12 cellular contexts compared by ENCODE assay signal in genomic region chr14:64801046-64801445, GRCh38.
"Had no signal": no experiment of that assay in that cellular context is flagged by ENCODE, and none has a peak within 500 bp of the region (broad histone marks: within the 10 kb centered on the region; RNA-seq: fewer than 3 reads in every experiment).

No MANE protein-coding gene starts in this region.

- DNase-seq: cortex of kidney; effector CD8-positive, alpha-beta T cell; foreskin melanocyte; heart left ventricle; stimulated activated CD4-positive, alpha-beta T cell treated with anti-CD3 and anti-CD28 coated beads, Interleukin-2, amount 100 ng/mL, for 24 hours; stimulated activated CD4-positive, alpha-beta T cell treated with anti-CD3 and anti-CD28 coated beads, Interleukin-4, amount 100 ng/mL, for 4 hours; stimulated activated naive CD4-positive, alpha-beta T cell; trophoblast cell had no signal

- H3K4me3 Mint-ChIP-seq: natural killer cell treated with Interleukin-12 subunit alpha and Interleukin-12 subunit beta and Interleukin-15 and Interleukin-18, amount 100 ng/mL, for 72 hours had no signal

- ATAC-seq: natural killer cell treated with Interleukin-12 subunit alpha and Interleukin-12 subunit beta and Interleukin-15 and Interleukin-18, amount 100 ng/mL, for 72 hours; sciatic nerve had no signal

- H3K4me1 ChIP-seq: parathyroid adenoma had no signal

- H3K9me3 ChIP-seq: heart left ventricle had no signal

- H3K9me3 Mint-ChIP-seq: natural killer cell treated with Interleukin-12 subunit alpha and Interleukin-12 subunit beta and Interleukin-15 and Interleukin-18, amount 100 ng/mL, for 72 hours had no signal

- H2AFZ ChIP-seq: parathyroid adenoma had no signal

- H3K27ac ChIP-seq: heart left ventricle, parathyroid adenoma had no signal

- H3K27me3 ChIP-seq: dorsolateral prefrontal cortex, heart left ventricle had no signal

- H3K9ac ChIP-seq: parathyroid adenoma had no signal

- H3K36me3 Mint-ChIP-seq: natural killer cell treated with Interleukin-12 subunit alpha and Interleukin-12 subunit beta and Interleukin-15 and Interleukin-18, amount 100 ng/mL, for 72 hours had no signal

- H3K27ac Mint-ChIP-seq: natural killer cell treated with Interleukin-12 subunit alpha and Interleukin-12 subunit beta and Interleukin-15 and Interleukin-18, amount 100 ng/mL, for 72 hours had no signal

- H3K4me3 ChIP-seq: dorsolateral prefrontal cortex, heart left ventricle had no signal
